ENCODE assay signal across 18 cellular contexts in the genomic region with DNA sequence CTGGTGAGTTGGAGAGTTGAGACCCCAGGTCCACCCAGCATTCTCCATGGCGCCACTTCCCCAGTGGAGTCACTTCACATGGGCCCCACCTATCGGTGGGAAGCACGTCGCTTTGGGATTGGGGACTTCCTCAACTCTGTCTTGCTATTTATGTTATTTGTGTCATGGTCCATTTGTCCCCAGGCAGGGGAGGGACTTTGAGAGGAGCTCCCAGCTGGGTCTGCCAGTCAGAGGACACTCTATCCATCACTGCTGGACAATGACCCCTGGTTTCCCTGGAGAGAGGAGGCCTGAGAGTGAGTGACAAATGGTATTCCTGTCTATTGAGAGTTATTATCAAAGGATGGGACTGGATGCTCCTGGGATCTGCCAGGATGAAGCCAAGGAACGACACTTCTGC.
A peak's percentile ranks its signal among the peaks of the same experiment; 100 is the strongest.
DNase-seq lines count a peak whose midpoint lies in the region; ATAC-seq and TF ChIP-seq lines count a peak whose summit lies in the region.
"Had no signal": no experiment of that assay in that cellular context is flagged by ENCODE, and none has a peak within 500 bp of the region (broad histone marks: within the 10 kb centered on the region; RNA-seq: fewer than 3 reads in every experiment).

No MANE protein-coding gene starts in this region.

- no peak overlapping the region for H3K4me3 ChIP-seq in IMR-90 (ENCODE audit: insufficient read depth, low read depth, low read length)
- H3K4me3 ChIP-seq: BLaER1 had no signal

- no peak overlapping the region for H3K56ac ChIP-seq in IMR-90 (ENCODE audit: extremely low read depth, insufficient read depth, low read length)

- H3K9ac ChIP-seq in IMR-90 (ENCODE audit: low read depth, low read length): no peak overlapping the region
- H3K9ac ChIP-seq: BLaER1 had no signal

- POLR2A ChIA-PET in IMR-90 (lab: Charles Lee; ENCODE audit: unreplicated experiment): no interaction called here
- POLR2A ChIA-PET in activated CD4-positive, alpha-beta memory T cell treated with anti-CD3 and anti-CD28 coated beads, Interleukin-2, amount 10 ng/mL, durations not matched to agents 7 days and 5 days (lab: Charles Lee): no interaction called here

- TF ChIP-seq RAD21 in IMR-90 (IDR thresholded peaks at IDR 0.05; ENCODE audit: low read length): no peak

- H2BK20ac ChIP-seq in IMR-90 (ENCODE audit: low read depth, low read length): no peak overlapping the region

- H3K9me3 ChIP-seq in IMR-90 (ENCODE audit: control insufficient read depth, insufficient read depth, low read length): no peaks in the 10 kb centered on the region
- H3K9me3 ChIP-seq: BLaER1, Caco-2 had no signal

- H3K23ac ChIP-seq in IMR-90 (ENCODE audit: low read depth, low read length): no peak overlapping the region

- no peak overlapping the region for H3K14ac ChIP-seq in IMR-90 (replicated peaks; ENCODE audit: low read depth, low read length)

- H2AK5ac ChIP-seq in IMR-90 (ENCODE audit: low read depth, low read length): no peak overlapping the region

- H3K36me3 Mint-ChIP-seq in activated CD4-positive, alpha-beta memory T cell treated with anti-CD3 and anti-CD28 coated beads, Interleukin-2, amount 10 ng/mL, durations not matched to agents 7 days and 5 days (ENCODE audit: low read depth): no peaks in the 10 kb centered on the region
- H3K36me3 Mint-ChIP-seq: CD4-positive, CD25-positive, alpha-beta regulatory T cell; CD8-positive, alpha-beta T cell had no signal

- no CpG with 5 or more reads among the region's 5 CpGs for WGBS in IMR-90 (ENCODE audit: extremely low coverage in 2 of 2, insufficient read length in 1 of 2), 2 experiments

- H3K27ac Mint-ChIP-seq in activated CD4-positive, alpha-beta memory T cell treated with anti-CD3 and anti-CD28 coated beads, Interleukin-2, amount 10 ng/mL, durations not matched to agents 7 days and 5 days: no peak overlapping the region
- H3K27ac Mint-ChIP-seq: B cell; CD4-positive, CD25-positive, alpha-beta regulatory T cell; CD8-positive, alpha-beta T cell had no signal

- H3K36me3 ChIP-seq in IMR-90 (ENCODE audit: control insufficient read depth, insufficient read depth, low read length): no peaks in the 10 kb centered on the region
- H3K36me3 ChIP-seq: BLaER1 had no signal

- H3K9me3 Mint-ChIP-seq in activated CD4-positive, alpha-beta memory T cell treated with anti-CD3 and anti-CD28 coated beads, Interleukin-2, amount 10 ng/mL, durations not matched to agents 7 days and 5 days: no peaks in the 10 kb centered on the region
- H3K9me3 Mint-ChIP-seq: CD8-positive, alpha-beta T cell had no signal

- CTCF ChIA-PET in IMR-90 (lab: Yijun Ruan, JAX): no interaction called here
- CTCF ChIA-PET in activated CD4-positive, alpha-beta memory T cell treated with anti-CD3 and anti-CD28 coated beads, Interleukin-2, amount 10 ng/mL, durations not matched to agents 7 days and 5 days (lab: Charles Lee): no interaction called here

- peak overlapping the region; percentile 8 for H2AFZ ChIP-seq in IMR-90 (replicated peaks; ENCODE audit: low read length, poor library complexity)

- no peak overlapping the region for H2BK120ac ChIP-seq in IMR-90 (ENCODE audit: low read depth, low read length)

- no peaks in the 10 kb centered on the region for H3K79me1 ChIP-seq in IMR-90 (ENCODE audit: low read depth in 1 of 2, low read length in 2 of 2)

- H2BK5ac ChIP-seq in IMR-90 (ENCODE audit: low read depth, low read length, poor library complexity, severe bottlenecking): no peak overlapping the region

- H3K18ac ChIP-seq in IMR-90 (ENCODE audit: low read depth, low read length): no peak overlapping the region

- H4K8ac ChIP-seq in IMR-90 (ENCODE audit: low read depth in 2 of 2, low read length in 2 of 2): no peak overlapping the region

- H2BK15ac ChIP-seq in IMR-90 (ENCODE audit: low read depth, low read length): no peak overlapping the region

- H3K27me3 Mint-ChIP-seq in activated CD4-positive, alpha-beta memory T cell treated with anti-CD3 and anti-CD28 coated beads, Interleukin-2, amount 10 ng/mL, durations not matched to agents 7 days and 5 days: peaks cover 21% of the 10 kb centered on the region

- no peak for TF ChIP-seq POLR2A in IMR-90 (IDR thresholded peaks at IDR 0.05; ENCODE audit: low read depth, low read length)

- ATAC-seq in IMR-90 (ENCODE audit: low read depth) (no peak), Right ventricle myocardium superior (ENCODE audit: poor library complexity) (no peak)
- ATAC-seq in activated CD4-positive, CD25-positive, alpha-beta regulatory T cell treated with anti-CD3 and anti-CD28 coated beads, Interleukin-2, amount 50 U/mL, for 24 hours: no peak
- ATAC-seq: CD8-positive, alpha-beta T cell had no signal

- no peaks in the 10 kb centered on the region; the same call in 1 of the 2 replicates for H4K20me1 ChIP-seq in IMR-90 (ENCODE audit: insufficient read depth, low read length)
- H4K20me1 ChIP-seq: BLaER1 had no signal

- intact Hi-C loops in IMR-90 (cut with micrococcal nuclease) (no loop called here), Right ventricle myocardium superior (cut with DNase I) (no loop called here)

- H3K4me1 ChIP-seq in IMR-90 (ENCODE audit: control insufficient read depth, insufficient read depth, low read length): no peaks in the 10 kb centered on the region
- H3K4me1 ChIP-seq: BLaER1, Caco-2 had no signal

- no peak overlapping the region for H3K4ac ChIP-seq in IMR-90 (ENCODE audit: low read depth, low read length)

- no peak for DNase-seq in IMR-90
- peak; percentile 34 for DNase-seq in ecto neural progenitor cell (ENCODE audit: low spot score)
- DNase-seq in myocyte (ENCODE audit: low read depth): peak; percentile 63
- DNase-seq in activated CD4-positive, alpha-beta memory T cell treated with anti-CD3 and anti-CD28 coated beads, Interleukin-2, amount 10 ng/mL, durations not matched to agents 7 days and 5 days: no peak
- DNase-seq in Right ventricle myocardium superior: no peak
- DNase-seq: Caco-2; CD4-positive, CD25-positive, alpha-beta regulatory T cell; CD8-positive, alpha-beta T cell; DMS153; DND-41; GOT3; H7; HCEC 1CT had no signal

- no peaks in the 10 kb centered on the region for H3K9me1 ChIP-seq in IMR-90 (ENCODE audit: insufficient read depth, low read length)

- no peak overlapping the region for H4K91ac ChIP-seq in IMR-90 (ENCODE audit: insufficient read depth, low read depth, low read length)

- H3K4me1 Mint-ChIP-seq in activated CD4-positive, alpha-beta memory T cell treated with anti-CD3 and anti-CD28 coated beads, Interleukin-2, amount 10 ng/mL, durations not matched to agents 7 days and 5 days: no peaks in the 10 kb centered on the region
- H3K4me1 Mint-ChIP-seq: B cell; CD4-positive, CD25-positive, alpha-beta regulatory T cell had no signal

- TF ChIP-seq CTCF in IMR-90 (conservative IDR thresholded peaks at IDR 0.05; ENCODE audit: low read depth, low read length): no peak

- in situ Hi-C loops in IMR-90 (cut with MboI; ENCODE audit: low sequenced_read_pairs): no loop called here

- peaks cover 52% of the 10 kb centered on the region for H3K27me3 ChIP-seq in IMR-90 (ENCODE audit: control insufficient read depth, insufficient read depth, low read length)
- H3K27me3 ChIP-seq: BLaER1 had no signal

- H2AK9ac ChIP-seq in IMR-90 (replicated peaks; ENCODE audit: low read depth, low read length, poor library complexity): no peak overlapping the region

- no peak overlapping the region for H4K5ac ChIP-seq in IMR-90 (ENCODE audit: low read depth, low read length)

- no peak overlapping the region for H3K27ac ChIP-seq in IMR-90 (ENCODE audit: insufficient read depth, low read length)
- H3K27ac ChIP-seq: 22Rv1, BLaER1, C4-2B had no signal

- no peak overlapping the region for H3K4me3 Mint-ChIP-seq in activated CD4-positive, alpha-beta memory T cell treated with anti-CD3 and anti-CD28 coated beads, Interleukin-2, amount 10 ng/mL, durations not matched to agents 7 days and 5 days
- H3K4me3 Mint-ChIP-seq: B cell; CD4-positive, CD25-positive, alpha-beta regulatory T cell; CD8-positive, alpha-beta T cell had no signal

- no TSS peak for BruUV-seq in IMR-90 (replicated peaks; lab: Mats Ljungman, UMichigan)

- dilution Hi-C loops in IMR-90 (cut with HindIII; ENCODE audit: low sequenced_read_pairs, unreplicated experiment): no loop called here

- H3K4me2 ChIP-seq in IMR-90 (ENCODE audit: low read depth, low read length): no peak overlapping the region
- H3K4me2 ChIP-seq: BLaER1 had no signal

TF ChIP-seq in IMR-90, 13 proteins besides CTCF, POLR2A, EP300 and RAD21 (continues in another document):
- TF ChIP-seq BHLHE40 (IDR thresholded peaks at IDR 0.05; ENCODE audit: low read depth, low read length) (no peak), MAFK (IDR thresholded peaks at IDR 0.05; ENCODE audit: low read depth, low read length) (no peak), FOS (IDR thresholded peaks at IDR 0.05; ENCODE audit: low read depth, low read length) (no peak), SMC3 (IDR thresholded peaks at IDR 0.05; ENCODE audit: low read depth, low read length) (no peak), CEBPB (IDR thresholded peaks at IDR 0.05; ENCODE audit: low read depth, low read length) (no peak), CHD1 (IDR thresholded peaks at IDR 0.05; ENCODE audit: low read depth, low read length) (no peak), MAZ (IDR thresholded peaks at IDR 0.05; ENCODE audit: borderline replicate concordance, low read depth, low read length) (no peak), RCOR1 (IDR thresholded peaks at IDR 0.05; ENCODE audit: insufficient replicate concordance, low read length) (no peak), NFE2L2 (IDR thresholded peaks at IDR 0.05; ENCODE audit: low read depth, low read length) (no peak), MXI1 (IDR thresholded peaks at IDR 0.05; ENCODE audit: borderline replicate concordance, low read depth, low read length) (no peak)
- TF ChIP-seq, protein P1, sequence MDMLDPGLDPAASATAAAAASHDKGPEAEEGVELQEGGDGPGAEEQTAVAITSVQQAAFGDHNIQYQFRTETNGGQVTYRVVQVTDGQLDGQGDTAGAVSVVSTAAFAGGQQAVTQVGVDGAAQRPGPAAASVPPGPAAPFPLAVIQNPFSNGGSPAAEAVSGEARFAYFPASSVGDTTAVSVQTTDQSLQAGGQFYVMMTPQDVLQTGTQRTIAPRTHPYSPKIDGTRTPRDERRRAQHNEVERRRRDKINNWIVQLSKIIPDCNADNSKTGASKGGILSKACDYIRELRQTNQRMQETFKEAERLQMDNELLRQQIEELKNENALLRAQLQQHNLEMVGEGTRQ (IDR thresholded peaks at IDR 0.05; ENCODE audit: low read depth, low read length): no peak
- TF ChIP-seq, protein P2, sequence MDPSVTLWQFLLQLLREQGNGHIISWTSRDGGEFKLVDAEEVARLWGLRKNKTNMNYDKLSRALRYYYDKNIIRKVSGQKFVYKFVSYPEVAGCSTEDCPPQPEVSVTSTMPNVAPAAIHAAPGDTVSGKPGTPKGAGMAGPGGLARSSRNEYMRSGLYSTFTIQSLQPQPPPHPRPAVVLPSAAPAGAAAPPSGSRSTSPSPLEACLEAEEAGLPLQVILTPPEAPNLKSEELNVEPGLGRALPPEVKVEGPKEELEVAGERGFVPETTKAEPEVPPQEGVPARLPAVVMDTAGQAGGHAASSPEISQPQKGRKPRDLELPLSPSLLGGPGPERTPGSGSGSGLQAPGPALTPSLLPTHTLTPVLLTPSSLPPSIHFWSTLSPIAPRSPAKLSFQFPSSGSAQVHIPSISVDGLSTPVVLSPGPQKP (IDR thresholded peaks at IDR 0.05; ENCODE audit: borderline replicate concordance, low read depth, low read length): no peak

Comparison
In these comparisons a context has a peak if more than half of its experiments do, and no peak if none do; other contexts are left out.
1. DNase-seq: peak in ecto neural progenitor cell (single experiment) and myocyte (single experiment); none in IMR-90 (single experiment), activated CD4-positive, alpha-beta memory T cell treated with anti-CD3 and anti-CD28 coated beads, Interleukin-2, amount 10 ng/mL, durations not matched to agents 7 days and 5 days (single experiment) and Right ventricle myocardium superior (single experiment).